Comparison of ENCODE assay signal across 32 cellular contexts in genomic region chr7:131203291-131203976, GRCh38.
A peak's percentile ranks its signal among the peaks of the same experiment; 100 is the strongest.
DNase-seq lines count a peak whose midpoint lies in the region; ATAC-seq and TF ChIP-seq lines count a peak whose summit lies in the region.
"Had no signal": no experiment of that assay in that cellular context is flagged by ENCODE, and none has a peak within 500 bp of the region (broad histone marks: within the 10 kb centered on the region; RNA-seq: fewer than 3 reads in every experiment).

No MANE protein-coding gene starts in this region.

- H3K4me1 Mint-ChIP-seq in neural progenitor cell = no peaks in the 10 kb centered on the region
- H3K4me1 Mint-ChIP-seq in activated T-cell treated with anti-CD3 and anti-CD28 coated beads, Interleukin-2, amount 50 U/mL, for 72 hours (ENCODE audit: low read depth) = no peaks in the 10 kb centered on the region
- H3K4me1 Mint-ChIP-seq: activated naive CD8-positive, alpha-beta T cell treated with anti-CD3 and anti-CD28 coated beads, Interleukin-2, amount 10 ng/mL, durations not matched to agents 7 days and 5 days; CD14-positive monocyte; mesothelial cell of epicardium; naive thymus-derived CD4-positive, alpha-beta T cell had no signal

- H3K27me3 ChIP-seq in testis (no peaks in the 10 kb centered on the region), neural progenitor cell (no peaks in the 10 kb centered on the region)
- H3K27me3 ChIP-seq: dorsolateral prefrontal cortex, foreskin keratinocyte, hepatocyte, spleen had no signal

- H3K9me3 ChIP-seq in testis (no peaks in the 10 kb centered on the region), neural progenitor cell (ENCODE audit: low read depth) (no peaks in the 10 kb centered on the region)
- H3K9me3 ChIP-seq: spleen had no signal

- no peak for TF ChIP-seq POLR2A in testis (IDR thresholded peaks at IDR 0.05)

- intact Hi-C loops in testis (cut with DNase I; ENCODE audit: low total_unique reads) = no loop called here

- peak; percentile 37 for ATAC-seq in omental fat pad (ENCODE audit: low FRiP score)
- no peak for ATAC-seq in activated T-cell treated with anti-CD3 and anti-CD28 coated beads, Interleukin-2, amount 50 U/mL, for 72 hours (replicated peaks in 1 of 2)
- ATAC-seq: activated CD8-positive, alpha-beta T cell treated with anti-CD3 and anti-CD28 coated beads for 36 hours; foreskin keratinocyte; left colon; naive thymus-derived CD4-positive, alpha-beta T cell; SK-N-SH treated with all-trans-retinoic acid at 6 μM for 48 hours had no signal

- WGBS in testis, 2 donors = 67 to 71% methylated on average over 5 of the region's 5 CpGs

- TF ChIP-seq CTCF in omental fat pad (IDR thresholded peaks at IDR 0.05) = no peak
- no peak for TF ChIP-seq CTCF in testis (IDR thresholded peaks at IDR 0.05)
- TF ChIP-seq CTCF in neural progenitor cell (IDR thresholded peaks at IDR 0.05) = no peak

- no peaks in the 10 kb centered on the region for H3F3A ChIP-seq in neural progenitor cell (ENCODE audit: low read depth)

- no peak overlapping the region for H2AFZ ChIP-seq in neural progenitor cell (replicated peaks)
- H2AFZ ChIP-seq: hepatocyte had no signal

- no peak overlapping the region for H3K4me3 ChIP-seq in testis
- no peak overlapping the region for H3K4me3 ChIP-seq in neural progenitor cell
- H3K4me3 ChIP-seq: dorsolateral prefrontal cortex, hepatocyte, spleen had no signal

- H3K4me1 ChIP-seq in testis (no peaks in the 10 kb centered on the region), neural progenitor cell (no peaks in the 10 kb centered on the region)
- H3K4me1 ChIP-seq: foreskin keratinocyte, spleen had no signal

- H3K27ac Mint-ChIP-seq in neural progenitor cell = no peak overlapping the region
- H3K27ac Mint-ChIP-seq in activated T-cell treated with anti-CD3 and anti-CD28 coated beads, Interleukin-2, amount 50 U/mL, for 72 hours = no peak overlapping the region
- H3K27ac Mint-ChIP-seq: activated CD8-positive, alpha-beta T cell treated with anti-CD3 and anti-CD28 coated beads for 36 hours; activated naive CD8-positive, alpha-beta T cell treated with anti-CD3 and anti-CD28 coated beads, Interleukin-2, amount 10 ng/mL, durations not matched to agents 7 days and 5 days; mesothelial cell of epicardium; naive thymus-derived CD4-positive, alpha-beta T cell had no signal

- no peaks in the 10 kb centered on the region for H4K20me1 ChIP-seq in neural progenitor cell (ENCODE audit: low read depth)

- DNase-seq in SK-MEL-5 (ENCODE audit: low read depth, low spot score) = peak; percentile 50
- DNase-seq in fibroblast of peridontal ligament (ENCODE audit: extremely low read depth) = peak; percentile 49
- no peak for DNase-seq in omental fat pad (ENCODE audit: low spot score)
- peak; percentile 35 for DNase-seq in testis
- DNase-seq in neural progenitor cell (ENCODE audit: low spot score) = no peak
- DNase-seq in SKM-1 (lab: John Stamatoyannopoulos, UW; ENCODE audit: unreplicated experiment) = no peak
- no peak for DNase-seq in activated T-cell treated with anti-CD3 and anti-CD28 coated beads, Interleukin-2, amount 50 U/mL, for 72 hours
- DNase-seq in NCI-H2227 treated with DMSO at 0.1 percent for 48 hours (lab: John Stamatoyannopoulos, UW) = no peak
- DNase-seq: activated CD4-positive, CD25-positive, alpha-beta regulatory T cell treated with anti-CD3 and anti-CD28 coated beads, Interleukin-2, amount 50 U/mL, for 72 hours; activated CD8-positive, alpha-beta T cell treated with anti-CD3 and anti-CD28 coated beads for 36 hours; activated effector memory CD4-positive, alpha-beta T cell treated with Interleukin-2 at 50 U/mL for 16 hours; activated naive CD8-positive, alpha-beta T cell treated with anti-CD3 and anti-CD28 coated beads, Interleukin-2, amount 10 ng/mL, durations not matched to agents 7 days and 5 days; activated T-cell treated with anti-CD3 and anti-CD28 coated beads for 4 hours; DMS79 treated with DMSO at 0.1 percent for 48 hours; dorsolateral prefrontal cortex; foreskin keratinocyte; left colon; naive thymus-derived CD4-positive, alpha-beta T cell; NCI-H146; NCI-H2107; NCI-H446 treated with DMSO at 0.1 percent for 48 hours; NCI-H82; occipital lobe; spleen; stimulated activated CD4-positive, alpha-beta T cell treated with anti-CD3 and anti-CD28 coated beads, Interleukin-2, amount 100 ng/mL, for 48 hours; substantia nigra; T-helper 2 cell had no signal

- no peaks in the 10 kb centered on the region for H3K9me3 Mint-ChIP-seq in neural progenitor cell
- H3K9me3 Mint-ChIP-seq in activated T-cell treated with anti-CD3 and anti-CD28 coated beads, Interleukin-2, amount 50 U/mL, for 72 hours = no peaks in the 10 kb centered on the region
- H3K9me3 Mint-ChIP-seq: activated CD8-positive, alpha-beta T cell treated with anti-CD3 and anti-CD28 coated beads for 36 hours; activated naive CD8-positive, alpha-beta T cell treated with anti-CD3 and anti-CD28 coated beads, Interleukin-2, amount 10 ng/mL, durations not matched to agents 7 days and 5 days; CD14-positive monocyte; mesothelial cell of epicardium had no signal

- in situ Hi-C loops in SK-MEL-5 (cut with HindIII; ENCODE audit: low pct_unique_long_range_greater_than_20kb, low sequenced_read_pairs) = no loop called here

- no peak overlapping the region for H3K4me3 Mint-ChIP-seq in neural progenitor cell
- no peak overlapping the region for H3K4me3 Mint-ChIP-seq in activated T-cell treated with anti-CD3 and anti-CD28 coated beads, Interleukin-2, amount 50 U/mL, for 72 hours
- H3K4me3 Mint-ChIP-seq: activated CD8-positive, alpha-beta T cell treated with anti-CD3 and anti-CD28 coated beads for 36 hours; activated naive CD8-positive, alpha-beta T cell treated with anti-CD3 and anti-CD28 coated beads, Interleukin-2, amount 10 ng/mL, durations not matched to agents 7 days and 5 days; CD14-positive monocyte; mesothelial cell of epicardium; naive thymus-derived CD4-positive, alpha-beta T cell had no signal

- H3K36me3 ChIP-seq in testis (ENCODE audit: low read depth, missing control alignments) = no peaks in the 10 kb centered on the region
- no peaks in the 10 kb centered on the region for H3K36me3 ChIP-seq in neural progenitor cell
- H3K36me3 ChIP-seq: spleen had no signal

- H3K27me3 Mint-ChIP-seq in neural progenitor cell (ENCODE audit: insufficient read depth, low read depth) = peaks cover 10% of the 10 kb centered on the region
- H3K27me3 Mint-ChIP-seq in activated T-cell treated with anti-CD3 and anti-CD28 coated beads, Interleukin-2, amount 50 U/mL, for 72 hours (ENCODE audit: low read depth) = no peaks in the 10 kb centered on the region
- H3K27me3 Mint-ChIP-seq: activated CD8-positive, alpha-beta T cell treated with anti-CD3 and anti-CD28 coated beads for 36 hours; activated naive CD8-positive, alpha-beta T cell treated with anti-CD3 and anti-CD28 coated beads, Interleukin-2, amount 10 ng/mL, durations not matched to agents 7 days and 5 days had no signal

- no peak overlapping the region for H3K27ac ChIP-seq in testis
- H3K27ac ChIP-seq in neural progenitor cell = no peak overlapping the region
- H3K27ac ChIP-seq: dorsolateral prefrontal cortex, foreskin keratinocyte, hepatocyte, HL-60, spleen had no signal

- no peaks in the 10 kb centered on the region for H3K36me3 Mint-ChIP-seq in neural progenitor cell
- H3K36me3 Mint-ChIP-seq in activated T-cell treated with anti-CD3 and anti-CD28 coated beads, Interleukin-2, amount 50 U/mL, for 72 hours (ENCODE audit: insufficient read depth in 2 of 2) = no peaks in the 10 kb centered on the region
- H3K36me3 Mint-ChIP-seq: activated naive CD8-positive, alpha-beta T cell treated with anti-CD3 and anti-CD28 coated beads, Interleukin-2, amount 10 ng/mL, durations not matched to agents 7 days and 5 days; CD14-positive monocyte; mesothelial cell of epicardium had no signal

- no peak overlapping the region for H3K4me2 ChIP-seq in neural progenitor cell
- H3K4me2 ChIP-seq: hepatocyte had no signal

- H3K79me2 ChIP-seq in neural progenitor cell (ENCODE audit: low read depth) = no peaks in the 10 kb centered on the region
- H3K79me2 ChIP-seq: hepatocyte had no signal

- no peak overlapping the region for H3K9ac ChIP-seq in neural progenitor cell

Comparison
In these comparisons a context has a peak if more than half of its experiments do, and no peak if none do; other contexts are left out.
1. DNase-seq: peak in SK-MEL-5 (single experiment), fibroblast of peridontal ligament (single experiment) and testis (single experiment); none in omental fat pad (single experiment), neural progenitor cell (single experiment), SKM-1 (single experiment), activated T-cell treated with anti-CD3 and anti-CD28 coated beads, Interleukin-2, amount 50 U/mL, for 72 hours (0 of 2) and NCI-H2227 treated with DMSO at 0.1 percent for 48 hours (single experiment).